Comparison of ENCODE assay signal across 8 cellular contexts in the genomic region with DNA sequence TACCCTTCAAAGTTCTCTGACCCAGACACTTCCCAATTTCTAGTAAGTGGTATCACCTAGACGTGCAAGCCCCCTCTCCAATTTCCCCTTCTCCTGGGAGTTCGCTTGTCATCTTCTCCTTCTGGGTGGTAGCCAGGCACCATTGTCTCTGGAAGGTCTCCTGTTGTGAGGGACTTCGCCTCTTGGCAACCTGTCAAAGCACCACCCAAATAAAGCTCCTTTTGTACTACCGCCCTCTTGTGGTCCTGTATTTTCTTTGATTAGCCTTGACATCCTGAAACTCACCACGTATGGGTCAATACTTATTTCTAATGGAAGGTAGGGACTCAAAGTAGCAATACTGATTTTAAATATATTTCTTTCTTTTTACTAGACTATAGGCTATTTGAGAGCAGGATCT. TPM values are rescaled to one million over a fixed set of nuclear protein-coding genes. Genes with fewer than 3 reads are reported as not detected.
DNase-seq lines count a peak whose midpoint lies in the region; ATAC-seq and TF ChIP-seq lines count a peak whose summit lies in the region.

No MANE protein-coding gene starts in this region.

- POLR2A ChIA-PET in Caco-2 (lab: Charles Lee) = no interaction called here
- POLR2A ChIA-PET in activated CD4-positive, alpha-beta T cell treated with anti-CD3 and anti-CD28 coated beads, Interleukin-2, amount 10 ng/mL, durations not matched to agents 7 days and 5 days (lab: Charles Lee) = no interaction called here

- no TSS peak for BruUV-seq in Caco-2 (replicated peaks; lab: Mats Ljungman, UMichigan)

- H3K4me3 ChIP-seq in Caco-2 (ENCODE audit: low read depth, low read length) = no peak overlapping the region

- CTCF ChIA-PET in Caco-2 (lab: Charles Lee) = interaction anchor here (1.8 to 2.0 kb wide), 2 partner anchors 25 to 33 kb away, joined by 4 to 15 read pairs; no protein-coding TSS in a partner anchor
- CTCF ChIA-PET in activated CD4-positive, alpha-beta T cell treated with anti-CD3 and anti-CD28 coated beads, Interleukin-2, amount 10 ng/mL, durations not matched to agents 7 days and 5 days (lab: Charles Lee) = interaction anchor here (1.0 to 1.6 kb wide), 3 partner anchors 12 to 75 kb away, joined by 3 to 5 read pairs (median 3); no protein-coding TSS in a partner anchor

- intact Hi-C loops in Caco-2 (cut with micrococcal nuclease; ENCODE audit: unreplicated experiment) = loop anchor here (1.0 to 2.0 kb wide), 5 partner anchors 25 to 376 kb away; no protein-coding TSS in a partner anchor
- intact Hi-C loops in activated T-helper 2 cell treated with anti-CD3 and anti-CD28 coated beads, Interferon-gamma antibody, Interleukin-2, Interleukin-4, amounts not matched to agents 10 μg/mL and 5 μg/mL and 100 μg/mL, durations not matched to agents 14 hours and 24 hours and 36 hours (cut with micrococcal nuclease) = loop anchor here (1.0 to 2.0 kb wide), 3 partner anchors 32 to 272 kb away; no protein-coding TSS in a partner anchor

- no peaks in the 10 kb centered on the region for H3K9me3 Mint-ChIP-seq in Caco-2 (ENCODE audit: unreplicated experiment)
- H3K9me3 Mint-ChIP-seq in activated CD4-positive, alpha-beta T cell treated with anti-CD3 and anti-CD28 coated beads, Interleukin-2, amount 10 ng/mL, durations not matched to agents 7 days and 5 days = no peaks in the 10 kb centered on the region
- H3K9me3 Mint-ChIP-seq in activated T-helper 2 cell treated with anti-CD3 and anti-CD28 coated beads, Interferon-gamma antibody, Interleukin-2, Interleukin-4, amounts not matched to agents 10 μg/mL and 5 μg/mL and 100 μg/mL, durations not matched to agents 14 hours and 24 hours and 36 hours = no peaks in the 10 kb centered on the region

- ATAC-seq in GM18517 (IDR thresholded peaks at IDR 0.05; ENCODE audit: unreplicated experiment) (peak; percentile 75), HG02981 (IDR thresholded peaks at IDR 0.05; ENCODE audit: unreplicated experiment) (peak; percentile 53)

- H3K27me3 Mint-ChIP-seq in Caco-2 (ENCODE audit: insufficient read depth, unreplicated experiment) = peaks cover 3% of the 10 kb centered on the region
- peaks cover 32% of the 10 kb centered on the region for H3K27me3 Mint-ChIP-seq in activated CD4-positive, alpha-beta T cell treated with anti-CD3 and anti-CD28 coated beads, Interleukin-2, amount 10 ng/mL, durations not matched to agents 7 days and 5 days
- H3K27me3 Mint-ChIP-seq in activated T-helper 2 cell treated with anti-CD3 and anti-CD28 coated beads, Interferon-gamma antibody, Interleukin-2, Interleukin-4, amounts not matched to agents 10 μg/mL and 5 μg/mL and 100 μg/mL, durations not matched to agents 14 hours and 24 hours and 36 hours (ENCODE audit: low read depth) = peaks cover 38% of the 10 kb centered on the region

- H3K36me3 ChIP-seq in Caco-2 (ENCODE audit: control insufficient read depth, insufficient read depth, low read length) = no peaks in the 10 kb centered on the region

- no peaks in the 10 kb centered on the region; the same call in 1 of the 2 replicates for H3K4me1 ChIP-seq in Caco-2

- H3K27ac Mint-ChIP-seq in Caco-2 (ENCODE audit: unreplicated experiment) = peak overlapping the region; percentile 16
- H3K27ac Mint-ChIP-seq in activated CD4-positive, alpha-beta T cell treated with anti-CD3 and anti-CD28 coated beads, Interleukin-2, amount 10 ng/mL, durations not matched to agents 7 days and 5 days = no peak overlapping the region
- no peak overlapping the region for H3K27ac Mint-ChIP-seq in activated T-helper 2 cell treated with anti-CD3 and anti-CD28 coated beads, Interferon-gamma antibody, Interleukin-2, Interleukin-4, amounts not matched to agents 10 μg/mL and 5 μg/mL and 100 μg/mL, durations not matched to agents 14 hours and 24 hours and 36 hours

- no peaks in the 10 kb centered on the region for H3K4me1 Mint-ChIP-seq in Caco-2 (ENCODE audit: low read depth, unreplicated experiment)
- no peaks in the 10 kb centered on the region for H3K4me1 Mint-ChIP-seq in activated CD4-positive, alpha-beta T cell treated with anti-CD3 and anti-CD28 coated beads, Interleukin-2, amount 10 ng/mL, durations not matched to agents 7 days and 5 days
- H3K4me1 Mint-ChIP-seq in activated T-helper 2 cell treated with anti-CD3 and anti-CD28 coated beads, Interferon-gamma antibody, Interleukin-2, Interleukin-4, amounts not matched to agents 10 μg/mL and 5 μg/mL and 100 μg/mL, durations not matched to agents 14 hours and 24 hours and 36 hours (ENCODE audit: low read depth) = no peaks in the 10 kb centered on the region

- no peaks in the 10 kb centered on the region for H3K27me3 ChIP-seq in Caco-2 (replicated peaks; ENCODE audit: control insufficient read depth, insufficient read depth, low read length)

- peak; percentile 62 to 65 for TF ChIP-seq CTCF in Caco-2 (IDR thresholded peaks at IDR 0.05; ENCODE audit: insufficient read depth in 1 of 2, low read depth in 1 of 2, low read length in 1 of 2, severe bottlenecking in 1 of 2, unreplicated experiment in 1 of 2)

- no peaks in the 10 kb centered on the region for H3K9me3 ChIP-seq in Caco-2

- H3K4me3 Mint-ChIP-seq in Caco-2 (ENCODE audit: unreplicated experiment) = no peak overlapping the region
- H3K4me3 Mint-ChIP-seq in activated CD4-positive, alpha-beta T cell treated with anti-CD3 and anti-CD28 coated beads, Interleukin-2, amount 10 ng/mL, durations not matched to agents 7 days and 5 days = no peak overlapping the region
- H3K4me3 Mint-ChIP-seq in activated T-helper 2 cell treated with anti-CD3 and anti-CD28 coated beads, Interferon-gamma antibody, Interleukin-2, Interleukin-4, amounts not matched to agents 10 μg/mL and 5 μg/mL and 100 μg/mL, durations not matched to agents 14 hours and 24 hours and 36 hours (ENCODE audit: low read depth) = no peak overlapping the region

- DNase-seq in Caco-2 (peak; percentile 50 to 73), NCI-H2107 (lab: John Stamatoyannopoulos, UW) (peak; percentile 14), kidney glomerular epithelial cell (lab: John Stamatoyannopoulos, UW) (peak; percentile 4)
- peak; percentile 52 for DNase-seq in activated CD4-positive, alpha-beta T cell treated with anti-CD3 and anti-CD28 coated beads, Interleukin-2, amount 10 ng/mL, durations not matched to agents 7 days and 5 days
- no peak for DNase-seq in activated T-helper 2 cell treated with anti-CD3 and anti-CD28 coated beads, Interferon-gamma antibody, Interleukin-2, Interleukin-4, amounts not matched to agents 10 μg/mL and 5 μg/mL and 100 μg/mL, durations not matched to agents 14 hours and 24 hours and 36 hours (ENCODE audit: low spot score)
- no peak for DNase-seq in activated effector memory CD4-positive, alpha-beta T cell treated with Interleukin-2 at 50 U/mL for 16 hours

- no peaks in the 10 kb centered on the region for H3K36me3 Mint-ChIP-seq in Caco-2 (ENCODE audit: insufficient read depth, unreplicated experiment)
- H3K36me3 Mint-ChIP-seq in activated CD4-positive, alpha-beta T cell treated with anti-CD3 and anti-CD28 coated beads, Interleukin-2, amount 10 ng/mL, durations not matched to agents 7 days and 5 days (ENCODE audit: low read depth) = no peaks in the 10 kb centered on the region
- H3K36me3 Mint-ChIP-seq in activated T-helper 2 cell treated with anti-CD3 and anti-CD28 coated beads, Interferon-gamma antibody, Interleukin-2, Interleukin-4, amounts not matched to agents 10 μg/mL and 5 μg/mL and 100 μg/mL, durations not matched to agents 14 hours and 24 hours and 36 hours (ENCODE audit: low read depth) = no peaks in the 10 kb centered on the region

RNA-seq across cellular contexts. Expression of a gene that starts 8.2 kb away (rescaled TPM):
- 3.8 and 4.1 TPM in 2 replicates for total RNA-seq in Caco-2 (2022)
- under 1 TPM in 1 of 2 experiments, not detected in 1; 0.06 TPM for total RNA-seq in activated CD4-positive, alpha-beta T cell treated with anti-CD3 and anti-CD28 coated beads, Interleukin-2, amount 10 ng/mL, durations not matched to agents 7 days and 5 days
- total RNA-seq in activated T-helper 2 cell treated with anti-CD3 and anti-CD28 coated beads, Interferon-gamma antibody, Interleukin-2, Interleukin-4, amounts not matched to agents 10 μg/mL and 5 μg/mL and 100 μg/mL, durations not matched to agents 14 hours and 24 hours and 36 hours = 0.57 and 1.1 TPM in 2 replicates

RNA-seq across cellular contexts. Expression of a gene that starts 59.1 kb away (rescaled TPM):
- 13.1 and 16.6 TPM in 2 replicates for total RNA-seq in Caco-2 (2022)
- total RNA-seq in activated CD4-positive, alpha-beta T cell treated with anti-CD3 and anti-CD28 coated beads, Interleukin-2, amount 10 ng/mL, durations not matched to agents 7 days and 5 days = 1 to 10 TPM; 8.1 to 8.7 TPM
- 32.5 and 32.8 TPM in 2 replicates for total RNA-seq in activated T-helper 2 cell treated with anti-CD3 and anti-CD28 coated beads, Interferon-gamma antibody, Interleukin-2, Interleukin-4, amounts not matched to agents 10 μg/mL and 5 μg/mL and 100 μg/mL, durations not matched to agents 14 hours and 24 hours and 36 hours

Comparison
In these comparisons a context has a peak if more than half of its experiments do, and no peak if none do; other contexts are left out.
1. DNase-seq: peak in Caco-2 (2 of 2), NCI-H2107 (single experiment), activated CD4-positive, alpha-beta T cell treated with anti-CD3 and anti-CD28 coated beads, Interleukin-2, amount 10 ng/mL, durations not matched to agents 7 days and 5 days (single experiment) and kidney glomerular epithelial cell (single experiment); none in activated T-helper 2 cell treated with anti-CD3 and anti-CD28 coated beads, Interferon-gamma antibody, Interleukin-2, Interleukin-4, amounts not matched to agents 10 μg/mL and 5 μg/mL and 100 μg/mL, durations not matched to agents 14 hours and 24 hours and 36 hours (single experiment) and activated effector memory CD4-positive, alpha-beta T cell treated with Interleukin-2 at 50 U/mL for 16 hours (single experiment).